16 cellular contexts compared by ENCODE assay signal in genomic region chr10:27748586-27748985, GRCh38.
A peak's percentile ranks its signal among the peaks of the same experiment; 100 is the strongest.
DNase-seq lines count a peak whose midpoint lies in the region; ATAC-seq and TF ChIP-seq lines count a peak whose summit lies in the region.
"Had no signal": no experiment of that assay in that cellular context is flagged by ENCODE, and none has a peak within 500 bp of the region (broad histone marks: within the 10 kb centered on the region; RNA-seq: fewer than 3 reads in every experiment).

No MANE protein-coding gene starts in this region.

- TF ChIP-seq CTCF in DOHH2 (IDR thresholded peaks at IDR 0.05; ENCODE audit: low read depth, low read length, poor library complexity, severe bottlenecking), result no peak

- H3K36me3 ChIP-seq in DOHH2 (ENCODE audit: control insufficient read depth, low read length), result no peaks in the 10 kb centered on the region

- no peaks in the 10 kb centered on the region for H3K9me2 ChIP-seq in DOHH2 (replicated peaks; ENCODE audit: control insufficient read depth, low read length)

- H4K20me1 ChIP-seq in DOHH2 (ENCODE audit: control insufficient read depth, insufficient read depth, low read depth, low read length), result no peaks in the 10 kb centered on the region

- H3K79me2 ChIP-seq in DOHH2 (ENCODE audit: control insufficient read depth, low read length), result no peaks in the 10 kb centered on the region

- peaks cover 10% of the 10 kb centered on the region; the same call in 1 of the 2 replicates for H3K9me3 ChIP-seq in DOHH2 (ENCODE audit: control insufficient read depth, insufficient read depth, low read length)

- H3K4me3 ChIP-seq in DOHH2 (ENCODE audit: low read length), result 0 out of 2 replicates have a peak overlapping the region, but pooled peaks have one; percentile 12
- H3K4me3 ChIP-seq: GM23248 had no signal

- H3K27me3 ChIP-seq in DOHH2 (ENCODE audit: control insufficient read depth, low read length), result peaks cover 7% of the 10 kb centered on the region; the same call in 1 of the 2 replicates

- peak overlapping the region; percentile 50 for H3K4me2 ChIP-seq in DOHH2 (ENCODE audit: low read length)

- no peak overlapping the region for H3K27ac ChIP-seq in DOHH2 (ENCODE audit: low read depth, low read length)
- H3K27ac ChIP-seq: GM23248 had no signal

- H3F3A ChIP-seq in DOHH2 (ENCODE audit: control insufficient read depth, insufficient read depth), result no peaks in the 10 kb centered on the region

- DNase-seq in activated CD4-positive, CD25-positive, alpha-beta regulatory T cell treated with anti-CD3 and anti-CD28 coated beads, Interleukin-2, amount 50 U/mL, for 72 hours, result no peak
- DNase-seq in NCI-H526 treated with DMSO at 0.1 percent for 48 hours (lab: John Stamatoyannopoulos, UW), result peak; percentile 26
- DNase-seq in DMS153 (lab: John Stamatoyannopoulos, UW), result no peak
- DNase-seq: 8988T; C1 segment of cervical spinal cord; Calu3; CD4-positive, alpha-beta memory T cell; COR-L47; DMS79 treated with DMSO at 0.1 percent for 48 hours; GM23248; H7; HCEC 1CT had no signal

- H3K4me1 ChIP-seq in DOHH2 (ENCODE audit: control insufficient read depth, low read length), result peaks cover 10% of the 10 kb centered on the region

- peak; percentile 36 to 45 for ATAC-seq in activated CD4-positive, CD25-positive, alpha-beta regulatory T cell treated with anti-CD3 and anti-CD28 coated beads, Interleukin-2, amount 50 U/mL, for 24 hours
- ATAC-seq in HG03439 (IDR thresholded peaks at IDR 0.05; ENCODE audit: unreplicated experiment) (no peak), GM19452 (IDR thresholded peaks at IDR 0.05; ENCODE audit: unreplicated experiment) (no peak)

Comparison
In these comparisons a context has a peak if more than half of its experiments do, and no peak if none do; other contexts are left out.
1. ATAC-seq: peak in activated CD4-positive, CD25-positive, alpha-beta regulatory T cell treated with anti-CD3 and anti-CD28 coated beads, Interleukin-2, amount 50 U/mL, for 24 hours (2 of 2); none in HG03439 (single experiment) and GM19452 (single experiment).